ENCODE assay signal across 1 cellular context in genomic region chr2:162074937-162075688, GRCh38.
TF ChIP-seq lines count a peak whose summit lies in the region.

No MANE protein-coding gene starts in this region.

TF ChIP-seq in HepG2, 621 proteins besides CTCF, POLR2A, EP300 and RAD21 (continued from another document):
- no peak for TF ChIP-seq HOMEZ (CRISPR knock-in tag; IDR thresholded peaks at IDR 0.05; ENCODE audit: low read depth)
- no peak for TF ChIP-seq ZNF572 (CRISPR knock-in tag; IDR thresholded peaks at IDR 0.05)
- TF ChIP-seq MED13 (CRISPR knock-in tag; IDR thresholded peaks at IDR 0.05), result no peak
- TF ChIP-seq ARNT2 (CRISPR knock-in tag; IDR thresholded peaks at IDR 0.05; ENCODE audit: low read depth), result no peak
- TF ChIP-seq WIZ (CRISPR knock-in tag; IDR thresholded peaks at IDR 0.05), result no peak
- no peak for TF ChIP-seq ZNF672 (CRISPR knock-in tag; IDR thresholded peaks at IDR 0.05)
